In the genomic region with DNA sequence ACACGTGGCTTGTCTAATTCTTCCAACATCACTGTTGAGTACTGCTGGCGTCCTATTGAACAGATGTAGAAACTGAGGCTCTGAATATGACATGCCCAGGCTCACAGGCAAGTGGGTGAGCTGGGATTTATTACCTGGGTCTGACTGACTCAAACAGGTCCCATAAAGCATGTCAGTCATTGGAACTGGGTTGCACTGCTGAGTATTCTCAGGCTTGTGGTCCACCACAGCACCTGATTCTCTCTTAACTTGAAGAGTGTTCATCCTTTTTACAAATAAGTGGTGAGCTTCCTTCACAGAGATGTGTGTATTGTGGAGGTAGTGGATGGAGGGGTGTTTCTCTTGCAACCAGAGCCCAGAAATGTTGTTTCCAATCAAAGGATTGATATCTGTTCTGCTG, we compare ENCODE assay signal across 1 cellular context.
TF ChIP-seq lines count a peak whose summit lies in the region.

No MANE protein-coding gene starts in this region.

TF ChIP-seq in GM12878, 131 proteins besides CTCF, POLR2A, EP300 and RAD21:
- TF ChIP-seq BHLHE40 (IDR thresholded peaks at IDR 0.05; ENCODE audit: borderline replicate concordance in 1 of 2, low read depth in 2 of 2, low read length in 1 of 2) (0 out of 4 replicates have a peak, but pooled peaks of 1 of the 2 experiments have one; percentile 2), NR2F1 (conservative IDR thresholded peaks at IDR 0.05) (no peak), TCF3 (IDR thresholded peaks at IDR 0.05; ENCODE audit: borderline replicate concordance, insufficient read depth, low read depth, low read length) (no peak), ZNF24 (IDR thresholded peaks at IDR 0.05) (no peak), MTA3 (IDR thresholded peaks at IDR 0.05; ENCODE audit: borderline replicate concordance, low read length) (no peak), MEF2A (IDR thresholded peaks at IDR 0.05; ENCODE audit: insufficient read depth, low read depth, low read length) (no peak), TBL1XR1 (IDR thresholded peaks at IDR 0.05; ENCODE audit: low read depth, low read length) (no peak), CHD4 (IDR thresholded peaks at IDR 0.05) (no peak), SMARCA5 (IDR thresholded peaks at IDR 0.05) (0 out of 2 replicates have a peak, but pooled peaks have one; percentile 44), NR2C1 (IDR thresholded peaks at IDR 0.05) (no peak), RBBP5 (conservative IDR thresholded peaks at IDR 0.05) (no peak), RB1 (IDR thresholded peaks at IDR 0.05; ENCODE audit: borderline replicate concordance) (no peak), POU2F2 (IDR thresholded peaks at IDR 0.05; ENCODE audit: borderline replicate concordance, low read depth, low read length) (no peak), YBX1 (IDR thresholded peaks at IDR 0.05) (no peak), ATF7 (IDR thresholded peaks at IDR 0.05; ENCODE audit: low read depth) (no peak), RCOR1 (conservative IDR thresholded peaks at IDR 0.05; ENCODE audit: low read depth, low read length) (no peak), YY1 (IDR thresholded peaks at IDR 0.05; ENCODE audit: low read depth, low read length) (no peak), BCL11A (IDR thresholded peaks at IDR 0.05; ENCODE audit: low read depth, low read length) (0 out of 2 replicates have a peak, but pooled peaks have one; percentile 22), HDGF (IDR thresholded peaks at IDR 0.05) (no peak), EZH2 (IDR thresholded peaks at IDR 0.05; ENCODE audit: borderline replicate concordance, control insufficient read depth, low read depth, low read length) (no peak), MTA2 (IDR thresholded peaks at IDR 0.05; ENCODE audit: low read depth) (no peak), RUNX3 (IDR thresholded peaks at IDR 0.05; ENCODE audit: low read length) (peak; percentile 78)
- TF ChIP-seq, protein P1, sequence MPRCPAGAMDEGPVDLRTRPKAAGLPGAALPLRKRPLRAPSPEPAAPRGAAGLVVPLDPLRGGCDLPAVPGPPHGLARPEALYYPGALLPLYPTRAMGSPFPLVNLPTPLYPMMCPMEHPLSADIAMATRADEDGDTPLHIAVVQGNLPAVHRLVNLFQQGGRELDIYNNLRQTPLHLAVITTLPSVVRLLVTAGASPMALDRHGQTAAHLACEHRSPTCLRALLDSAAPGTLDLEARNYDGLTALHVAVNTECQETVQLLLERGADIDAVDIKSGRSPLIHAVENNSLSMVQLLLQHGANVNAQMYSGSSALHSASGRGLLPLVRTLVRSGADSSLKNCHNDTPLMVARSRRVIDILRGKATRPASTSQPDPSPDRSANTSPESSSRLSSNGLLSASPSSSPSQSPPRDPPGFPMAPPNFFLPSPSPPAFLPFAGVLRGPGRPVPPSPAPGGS (IDR thresholded peaks at IDR 0.05; ENCODE audit: borderline replicate concordance, insufficient read depth, low read depth, low read length, poor library complexity, severe bottlenecking): no peak
- TF ChIP-seq, protein P2, sequence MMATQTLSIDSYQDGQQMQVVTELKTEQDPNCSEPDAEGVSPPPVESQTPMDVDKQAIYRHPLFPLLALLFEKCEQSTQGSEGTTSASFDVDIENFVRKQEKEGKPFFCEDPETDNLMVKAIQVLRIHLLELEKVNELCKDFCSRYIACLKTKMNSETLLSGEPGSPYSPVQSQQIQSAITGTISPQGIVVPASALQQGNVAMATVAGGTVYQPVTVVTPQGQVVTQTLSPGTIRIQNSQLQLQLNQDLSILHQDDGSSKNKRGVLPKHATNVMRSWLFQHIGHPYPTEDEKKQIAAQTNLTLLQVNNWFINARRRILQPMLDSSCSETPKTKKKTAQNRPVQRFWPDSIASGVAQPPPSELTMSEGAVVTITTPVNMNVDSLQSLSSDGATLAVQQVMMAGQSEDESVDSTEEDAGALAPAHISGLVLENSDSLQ (IDR thresholded peaks at IDR 0.05): peak; percentile 84
- TF ChIP-seq, protein P3, sequence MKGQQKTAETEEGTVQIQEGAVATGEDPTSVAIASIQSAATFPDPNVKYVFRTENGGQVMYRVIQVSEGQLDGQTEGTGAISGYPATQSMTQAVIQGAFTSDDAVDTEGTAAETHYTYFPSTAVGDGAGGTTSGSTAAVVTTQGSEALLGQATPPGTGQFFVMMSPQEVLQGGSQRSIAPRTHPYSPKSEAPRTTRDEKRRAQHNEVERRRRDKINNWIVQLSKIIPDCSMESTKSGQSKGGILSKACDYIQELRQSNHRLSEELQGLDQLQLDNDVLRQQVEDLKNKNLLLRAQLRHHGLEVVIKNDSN (IDR thresholded peaks at IDR 0.05; ENCODE audit: borderline replicate concordance, extremely low read length, insufficient read depth, low read depth, low read length): no peak
- TF ChIP-seq, protein P4, sequence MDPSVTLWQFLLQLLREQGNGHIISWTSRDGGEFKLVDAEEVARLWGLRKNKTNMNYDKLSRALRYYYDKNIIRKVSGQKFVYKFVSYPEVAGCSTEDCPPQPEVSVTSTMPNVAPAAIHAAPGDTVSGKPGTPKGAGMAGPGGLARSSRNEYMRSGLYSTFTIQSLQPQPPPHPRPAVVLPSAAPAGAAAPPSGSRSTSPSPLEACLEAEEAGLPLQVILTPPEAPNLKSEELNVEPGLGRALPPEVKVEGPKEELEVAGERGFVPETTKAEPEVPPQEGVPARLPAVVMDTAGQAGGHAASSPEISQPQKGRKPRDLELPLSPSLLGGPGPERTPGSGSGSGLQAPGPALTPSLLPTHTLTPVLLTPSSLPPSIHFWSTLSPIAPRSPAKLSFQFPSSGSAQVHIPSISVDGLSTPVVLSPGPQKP (IDR thresholded peaks at IDR 0.05; ENCODE audit: low read depth, low read length): no peak
- TF ChIP-seq, protein P5, sequence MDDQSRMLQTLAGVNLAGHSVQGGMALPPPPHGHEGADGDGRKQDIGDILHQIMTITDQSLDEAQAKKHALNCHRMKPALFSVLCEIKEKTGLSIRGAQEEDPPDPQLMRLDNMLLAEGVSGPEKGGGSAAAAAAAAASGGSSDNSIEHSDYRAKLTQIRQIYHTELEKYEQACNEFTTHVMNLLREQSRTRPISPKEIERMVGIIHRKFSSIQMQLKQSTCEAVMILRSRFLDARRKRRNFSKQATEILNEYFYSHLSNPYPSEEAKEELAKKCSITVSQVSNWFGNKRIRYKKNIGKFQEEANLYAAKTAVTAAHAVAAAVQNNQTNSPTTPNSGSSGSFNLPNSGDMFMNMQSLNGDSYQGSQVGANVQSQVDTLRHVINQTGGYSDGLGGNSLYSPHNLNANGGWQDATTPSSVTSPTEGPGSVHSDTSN (IDR thresholded peaks at IDR 0.05; ENCODE audit: insufficient replicate concordance, low read depth, low read length): peak; percentile 61
